In genomic region chr9:27528278-27528885, GRCh38 we compare ENCODE assay signal across 8 cellular contexts. TPM values are rescaled to one million over a fixed set of nuclear protein-coding genes. Genes with fewer than 3 reads are reported as not detected.
DNase-seq lines count a peak whose midpoint lies in the region; ATAC-seq and TF ChIP-seq lines count a peak whose summit lies in the region.

No MANE protein-coding gene starts in this region.

- no peak overlapping the region for H3K27ac ChIP-seq in CD4-positive, alpha-beta T cell (ENCODE audit: low read depth, low read length)
- peak overlapping the region; percentile 69 for H3K27ac ChIP-seq in HUES64 (ENCODE audit: low read depth, low read length)

- H3K9ac ChIP-seq in HUES64 (ENCODE audit: low read depth, low read length) (peak overlapping the region; percentile 87), endocrine pancreas (ENCODE audit: control insufficient read depth, insufficient read depth, low read length) (peak overlapping the region; percentile 75)

- peak overlapping the region; percentile 19 for H3K27ac Mint-ChIP-seq in CD4-positive, alpha-beta T cell
- H3K27ac Mint-ChIP-seq in activated CD8-positive, alpha-beta memory T cell treated with anti-CD3 and anti-CD28 coated beads, Interleukin-2, amount 10 ng/mL, durations not matched to agents 7 days and 5 days, result no peak overlapping the region
- peak overlapping the region; percentile 95 for H3K27ac Mint-ChIP-seq in memory B cell

- H3K36me3 ChIP-seq in HUES64 (ENCODE audit: insufficient read depth, low read length), result no peaks in the 10 kb centered on the region
- H3K36me3 ChIP-seq in endocrine pancreas (ENCODE audit: control insufficient read depth, insufficient read depth, low read length), result no peaks in the 10 kb centered on the region

- POLR2A ChIA-PET in CD4-positive, alpha-beta T cell (lab: Charles Lee), result no interaction called here

- H3K4me3 ChIP-seq in HUES64 (ENCODE audit: low read length) (peak overlapping the region; percentile 84), endocrine pancreas (ENCODE audit: control insufficient read depth, insufficient read depth, low read length) (peak overlapping the region; percentile 50)

- intact Hi-C loops in CD4-positive, alpha-beta T cell (cut with DNase I, micrococcal nuclease), result loop anchor here (2.0 to 5.0 kb wide), 2 partner anchors 44 to 196 kb away; partner anchors contain the start of gene C9orf72 (in 1 of the 2)

- H3K4me1 ChIP-seq in HUES64 (ENCODE audit: insufficient read depth, low read length), result peaks cover 32% of the 10 kb centered on the region
- H3K4me1 ChIP-seq in endocrine pancreas (ENCODE audit: control insufficient read depth, insufficient read depth, low read length), result no peaks in the 10 kb centered on the region

- H3K27me3 Mint-ChIP-seq in CD4-positive, alpha-beta T cell, result peaks cover 3% of the 10 kb centered on the region
- peaks cover 46% of the 10 kb centered on the region for H3K27me3 Mint-ChIP-seq in activated CD8-positive, alpha-beta memory T cell treated with anti-CD3 and anti-CD28 coated beads, Interleukin-2, amount 10 ng/mL, durations not matched to agents 7 days and 5 days
- H3K27me3 Mint-ChIP-seq in memory B cell, result no peaks in the 10 kb centered on the region

- ATAC-seq in CD4-positive, alpha-beta T cell (ENCODE audit: poor library complexity), result peak; percentile 60
- ATAC-seq in GM21390 (IDR thresholded peaks at IDR 0.05; ENCODE audit: unreplicated experiment) (peak; percentile 55), memory B cell (ENCODE audit: low read depth) (peak; percentile 57)
- peak; percentile 57 for ATAC-seq in activated CD8-positive, alpha-beta memory T cell treated with anti-CD3 and anti-CD28 coated beads, Interleukin-2, amount 10 ng/mL, durations not matched to agents 7 days and 5 days

- H3K36me3 Mint-ChIP-seq in CD4-positive, alpha-beta T cell (ENCODE audit: low read depth), result peaks cover 7% of the 10 kb centered on the region
- no peaks in the 10 kb centered on the region for H3K36me3 Mint-ChIP-seq in activated CD8-positive, alpha-beta memory T cell treated with anti-CD3 and anti-CD28 coated beads, Interleukin-2, amount 10 ng/mL, durations not matched to agents 7 days and 5 days
- peaks cover 5% of the 10 kb centered on the region for H3K36me3 Mint-ChIP-seq in memory B cell

- H3K9me3 ChIP-seq in CD4-positive, alpha-beta T cell (ENCODE audit: control insufficient read depth, low read length), result no peaks in the 10 kb centered on the region
- H3K9me3 ChIP-seq in HUES64 (ENCODE audit: insufficient read depth, low read depth, low read length) (no peaks in the 10 kb centered on the region), endocrine pancreas (ENCODE audit: control insufficient read depth, low read length) (no peaks in the 10 kb centered on the region)

- no peaks in the 10 kb centered on the region for H3K27me3 ChIP-seq in CD4-positive, alpha-beta T cell (ENCODE audit: control insufficient read depth, insufficient read depth, low read length)
- H3K27me3 ChIP-seq in HUES64 (ENCODE audit: insufficient read depth, low read length) (peaks cover 5% of the 10 kb centered on the region), endocrine pancreas (ENCODE audit: control insufficient read depth, insufficient read depth, low read length) (no peaks in the 10 kb centered on the region)

- peak overlapping the region; percentile 95 for H3K4me3 Mint-ChIP-seq in CD4-positive, alpha-beta T cell
- peak overlapping the region; percentile 81 for H3K4me3 Mint-ChIP-seq in activated CD8-positive, alpha-beta memory T cell treated with anti-CD3 and anti-CD28 coated beads, Interleukin-2, amount 10 ng/mL, durations not matched to agents 7 days and 5 days
- peak overlapping the region; percentile 97 for H3K4me3 Mint-ChIP-seq in memory B cell

- peaks cover 15% of the 10 kb centered on the region for H3K4me1 Mint-ChIP-seq in CD4-positive, alpha-beta T cell (ENCODE audit: low read depth)
- H3K4me1 Mint-ChIP-seq in activated CD8-positive, alpha-beta memory T cell treated with anti-CD3 and anti-CD28 coated beads, Interleukin-2, amount 10 ng/mL, durations not matched to agents 7 days and 5 days, result peaks cover 7% of the 10 kb centered on the region
- peaks cover 32% of the 10 kb centered on the region for H3K4me1 Mint-ChIP-seq in memory B cell

- DNase-seq in CD4-positive, alpha-beta T cell, result peak; percentile 19 to 50 (median 34)
- DNase-seq in activated CD8-positive, alpha-beta memory T cell treated with anti-CD3 and anti-CD28 coated beads, Interleukin-2, amount 10 ng/mL, durations not matched to agents 7 days and 5 days, result peak; percentile 64
- DNase-seq in memory B cell (ENCODE audit: low spot score in 2 of 2) (peak; percentile 50 to 56), NCI-H2196 (lab: John Stamatoyannopoulos, UW; ENCODE audit: unreplicated experiment) (no peak)
- DNase-seq in stimulated activated CD8-positive, alpha-beta memory T cell treated with anti-CD3 and anti-CD28 coated beads, Interleukin-12 subunit alpha, Interleukin-12 subunit beta, amount 100 ng/mL, for 4 hours (ENCODE audit: low read depth), result peak; percentile 24

- WGBS in HUES64, result under 1% methylated on average over 34 of the region's 34 CpGs

- H3K9me3 Mint-ChIP-seq in CD4-positive, alpha-beta T cell, result no peaks in the 10 kb centered on the region
- no peaks in the 10 kb centered on the region for H3K9me3 Mint-ChIP-seq in activated CD8-positive, alpha-beta memory T cell treated with anti-CD3 and anti-CD28 coated beads, Interleukin-2, amount 10 ng/mL, durations not matched to agents 7 days and 5 days (ENCODE audit: low read depth)
- H3K9me3 Mint-ChIP-seq in memory B cell, result no peaks in the 10 kb centered on the region

- CTCF ChIA-PET in CD4-positive, alpha-beta T cell (lab: Charles Lee), result no interaction called here
- CTCF ChIA-PET in activated CD8-positive, alpha-beta memory T cell treated with anti-CD3 and anti-CD28 coated beads, Interleukin-2, amount 10 ng/mL, durations not matched to agents 7 days and 5 days (lab: Charles Lee), result interaction anchor here (2.5 to 8.6 kb wide), 2 partner anchors 194 to 195 kb away, joined by 13 to 92 read pairs; no protein-coding TSS in a partner anchor

- no peak for TF ChIP-seq CTCF in CD4-positive, alpha-beta T cell (IDR thresholded peaks at IDR 0.05)

RNA-seq across cellular contexts. Expression of gene MOB3B, which starts 1.2 kb away (rescaled TPM):
- under 1 TPM; 0.25 to 0.30 TPM for total RNA-seq in CD4-positive, alpha-beta T cell
- polyA plus RNA-seq in HUES64 (2013, experiment 1 of 2), result 9.2 TPM
- polyA plus RNA-seq in HUES64 (2013, experiment 2 of 2), result 10.8 TPM
- total RNA-seq in activated CD8-positive, alpha-beta memory T cell treated with anti-CD3 and anti-CD28 coated beads, Interleukin-2, amount 10 ng/mL, durations not matched to agents 7 days and 5 days, result under 1 TPM; 0.29 to 0.70 TPM

RNA-seq across cellular contexts. Expression of gene IFNK, which starts 4.3 kb away (rescaled TPM):
- total RNA-seq in CD4-positive, alpha-beta T cell, result not detected
- polyA plus RNA-seq in HUES64 (2013, experiment 1 of 2), result not detected
- not detected for polyA plus RNA-seq in HUES64 (2013, experiment 2 of 2)
- total RNA-seq in activated CD8-positive, alpha-beta memory T cell treated with anti-CD3 and anti-CD28 coated beads, Interleukin-2, amount 10 ng/mL, durations not matched to agents 7 days and 5 days, result not detected

RNA-seq across cellular contexts. Expression of gene C9orf72, which starts 44.9 kb away (rescaled TPM):
- total RNA-seq in CD4-positive, alpha-beta T cell, result 10 to 100 TPM; 36.9 to 39.2 TPM
- 13.1 TPM for polyA plus RNA-seq in HUES64 (2013, experiment 1 of 2)
- polyA plus RNA-seq in HUES64 (2013, experiment 2 of 2), result 17.2 TPM
- total RNA-seq in activated CD8-positive, alpha-beta memory T cell treated with anti-CD3 and anti-CD28 coated beads, Interleukin-2, amount 10 ng/mL, durations not matched to agents 7 days and 5 days, result 1 to 10 TPM; 3.6 to 7.0 TPM

Comparison
In these comparisons a context has a peak if more than half of its experiments do, and no peak if none do; other contexts are left out.
1. RNA of gene C9orf72, which starts 44.9 kb away (total RNA-seq): 36.9 to 39.2 TPM in CD4-positive, alpha-beta T cell; 3.6 to 7.0 TPM in activated CD8-positive, alpha-beta memory T cell treated with anti-CD3 and anti-CD28 coated beads, Interleukin-2, amount 10 ng/mL, durations not matched to agents 7 days and 5 days; every median in the first group is over 4 times any median in the second.
2. Peak in every context shown above with its lines, with median percentiles within 50 percentile points of each other: ATAC-seq and H3K4me3 Mint-ChIP-seq.